In the genomic region with DNA sequence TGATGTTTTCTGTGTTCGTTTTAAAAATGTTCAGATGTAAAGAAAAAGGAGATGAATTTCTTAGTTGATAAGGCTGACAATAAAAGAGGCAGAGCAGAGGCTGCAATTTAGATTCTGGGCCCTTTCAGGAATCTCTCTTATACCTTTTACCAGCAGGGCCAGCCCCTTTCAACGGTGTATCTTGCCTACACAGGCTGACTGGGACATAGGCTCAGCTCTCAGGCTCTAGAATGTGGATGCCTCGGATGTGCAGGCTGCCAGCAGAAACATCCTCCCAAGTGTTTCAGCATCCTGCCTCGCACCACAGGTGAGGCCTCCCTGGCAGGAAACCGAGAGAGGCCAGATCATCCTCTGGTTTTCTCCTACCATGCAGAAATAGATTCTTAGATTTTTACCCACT, we compare ENCODE assay signal across 15 cellular contexts. TPM values are rescaled to one million over a fixed set of nuclear protein-coding genes. Genes with fewer than 3 reads are reported as not detected.
A peak's percentile ranks its signal among the peaks of the same experiment; 100 is the strongest.
DNase-seq lines count a peak whose midpoint lies in the region; ATAC-seq and TF ChIP-seq lines count a peak whose summit lies in the region.
"Had no signal": no experiment of that assay in that cellular context is flagged by ENCODE, and none has a peak within 500 bp of the region (broad histone marks: within the 10 kb centered on the region; RNA-seq: fewer than 3 reads in every experiment).

No MANE protein-coding gene starts in this region.

- H4K20me1 ChIP-seq in neural cell (ENCODE audit: insufficient read depth) = no peaks in the 10 kb centered on the region
- H4K20me1 ChIP-seq: BLaER1 had no signal

- peak; percentile 5 for DNase-seq in activated CD4-positive, alpha-beta T cell treated with anti-CD3 and anti-CD28 coated beads for 36 hours
- no peak for DNase-seq in activated CD4-positive, alpha-beta T cell treated with anti-CD3 and anti-CD28 coated beads, Interleukin-2, amount 50 U/mL, for 48 hours
- DNase-seq in dorsolateral prefrontal cortex (peak in 1 of 10 donors; percentile 11), hepatic stellate cell (ENCODE audit: low spot score) (no peak), testis (no peak)
- no peak for DNase-seq in activated CD8-positive, alpha-beta memory T cell treated with anti-CD3 and anti-CD28 coated beads for 24 hours
- DNase-seq: DMS53, GF-D8, GM23248, H9 had no signal

- no peaks in the 10 kb centered on the region for H3K9me3 Mint-ChIP-seq in activated CD4-positive, alpha-beta T cell treated with anti-CD3 and anti-CD28 coated beads for 36 hours (ENCODE audit: low read depth)
- H3K9me3 Mint-ChIP-seq: H9 had no signal

- H3K4me3 Mint-ChIP-seq in activated CD4-positive, alpha-beta T cell treated with anti-CD3 and anti-CD28 coated beads for 36 hours = no peak overlapping the region

- no peak overlapping the region for H2AFZ ChIP-seq in neural cell (ENCODE audit: low read depth, low read length)
- H2AFZ ChIP-seq: GM23248 had no signal

- H3K27ac ChIP-seq in dorsolateral prefrontal cortex = peak overlapping the region in 31 of 59 donors; percentile 1 to 69 (median 39)
- no peak overlapping the region for H3K27ac ChIP-seq in neural cell (ENCODE audit: low read length)
- no peak overlapping the region for H3K27ac ChIP-seq in testis
- H3K27ac ChIP-seq: 22Rv1, BLaER1, GM23248 had no signal

- CTCF ChIA-PET in activated CD4-positive, alpha-beta T cell treated with anti-CD3 and anti-CD28 coated beads for 36 hours (lab: Charles Lee) = interaction anchor here (0.7 to 1.5 kb wide), 2 partner anchors 10 to 1183 kb away, joined by 3 read pairs; no protein-coding TSS in a partner anchor

- H3K36me3 Mint-ChIP-seq in activated CD4-positive, alpha-beta T cell treated with anti-CD3 and anti-CD28 coated beads for 36 hours (ENCODE audit: low read depth) = no peaks in the 10 kb centered on the region

- intact Hi-C loops in activated CD4-positive, alpha-beta T cell treated with anti-CD3 and anti-CD28 coated beads for 36 hours (cut with DNase I, micrococcal nuclease) = no loop called here
- intact Hi-C loops in dorsolateral prefrontal cortex (cut with DNase I) = no loop called here
- intact Hi-C loops in testis (cut with DNase I; ENCODE audit: low total_unique reads) = no loop called here

- no peaks in the 10 kb centered on the region for H3K4me1 Mint-ChIP-seq in activated CD4-positive, alpha-beta T cell treated with anti-CD3 and anti-CD28 coated beads for 36 hours

- H3K4me3 ChIP-seq in dorsolateral prefrontal cortex (peak overlapping the region in 57 of 59 donors; percentile 3 to 60 (median 37)), neural cell (ENCODE audit: low read length) (peak overlapping the region; percentile 51), testis (no peak overlapping the region)
- H3K4me3 ChIP-seq: BLaER1, GM23248 had no signal

- peaks cover 3% of the 10 kb centered on the region for H3K79me2 ChIP-seq in neural cell (replicated peaks; ENCODE audit: insufficient read depth, low read length)

- peak overlapping the region; percentile 17 for H3K4me2 ChIP-seq in neural cell (ENCODE audit: low read length)
- H3K4me2 ChIP-seq: BLaER1 had no signal

- TF ChIP-seq EP300 in neural cell (conservative IDR thresholded peaks at IDR 0.05; ENCODE audit: poor library complexity, severe bottlenecking) = no peak

- no peaks in the 10 kb centered on the region for H3K36me3 ChIP-seq in neural cell (ENCODE audit: insufficient read depth, low read length)
- no peaks in the 10 kb centered on the region for H3K36me3 ChIP-seq in testis (ENCODE audit: low read depth, missing control alignments)
- H3K36me3 ChIP-seq: BLaER1 had no signal

- H3K9ac ChIP-seq in neural cell (ENCODE audit: low read length) = no peak overlapping the region
- H3K9ac ChIP-seq: BLaER1, GM23248 had no signal

- no peaks in the 10 kb centered on the region for H3F3A ChIP-seq in neural cell (ENCODE audit: insufficient read depth, low read length, poor library complexity, severe bottlenecking)

- peaks cover 0 to 33% (median 0%) of the 10 kb centered on the region in 45 donors for H3K27me3 ChIP-seq in dorsolateral prefrontal cortex
- no peaks in the 10 kb centered on the region for H3K27me3 ChIP-seq in neural cell (ENCODE audit: insufficient read depth, low read depth, low read length)
- H3K27me3 ChIP-seq in testis = no peaks in the 10 kb centered on the region
- H3K27me3 ChIP-seq: BLaER1 had no signal

- POLR2A ChIA-PET in activated CD4-positive, alpha-beta T cell treated with anti-CD3 and anti-CD28 coated beads for 36 hours (lab: Charles Lee) = no interaction called here

- no peaks in the 10 kb centered on the region for H3K9me2 ChIP-seq in neural cell (ENCODE audit: insufficient read depth, low read length)

- H3K27ac Mint-ChIP-seq in activated CD4-positive, alpha-beta T cell treated with anti-CD3 and anti-CD28 coated beads for 36 hours = no peak overlapping the region
- H3K27ac Mint-ChIP-seq: H9 had no signal

- H3K27me3 Mint-ChIP-seq in activated CD4-positive, alpha-beta T cell treated with anti-CD3 and anti-CD28 coated beads for 36 hours = peaks cover 7% of the 10 kb centered on the region

- 70 to 74% methylated on average over 5 of the region's 5 CpGs for whole genome bisulfite sequencing in testis, 2 donors

- no peaks in the 10 kb centered on the region for H3K4me1 ChIP-seq in testis
- H3K4me1 ChIP-seq: BLaER1 had no signal

- H3K9me3 ChIP-seq in neural cell (ENCODE audit: low read length) (no peaks in the 10 kb centered on the region), testis (no peaks in the 10 kb centered on the region)
- H3K9me3 ChIP-seq: BLaER1 had no signal

- no peak for ATAC-seq in activated CD4-positive, alpha-beta T cell treated with anti-CD3 and anti-CD28 coated beads for 36 hours
- ATAC-seq in GM19328 (IDR thresholded peaks at IDR 0.05; ENCODE audit: unreplicated experiment) = no peak

- TF ChIP-seq CTCF in dorsolateral prefrontal cortex (IDR thresholded peaks at IDR 0.05 in 54 of 56, conservative IDR thresholded peaks at IDR 0.05 in 2 of 56; ENCODE audit: low read depth in 1 of 56, partially characterized antibody in 56 of 56) = no peak
- no peak for TF ChIP-seq CTCF in neural cell (IDR thresholded peaks at IDR 0.05; ENCODE audit: poor library complexity, severe bottlenecking)
- TF ChIP-seq CTCF in testis (IDR thresholded peaks at IDR 0.05) = no peak

- TF ChIP-seq POLR2A in testis (IDR thresholded peaks at IDR 0.05) = no peak

- no peak for TF ChIP-seq RAD21 in neural cell (conservative IDR thresholded peaks at IDR 0.05)

TF ChIP-seq in neural cell, 6 proteins besides CTCF, POLR2A, EP300 and RAD21:
- TF ChIP-seq, protein P1, sequence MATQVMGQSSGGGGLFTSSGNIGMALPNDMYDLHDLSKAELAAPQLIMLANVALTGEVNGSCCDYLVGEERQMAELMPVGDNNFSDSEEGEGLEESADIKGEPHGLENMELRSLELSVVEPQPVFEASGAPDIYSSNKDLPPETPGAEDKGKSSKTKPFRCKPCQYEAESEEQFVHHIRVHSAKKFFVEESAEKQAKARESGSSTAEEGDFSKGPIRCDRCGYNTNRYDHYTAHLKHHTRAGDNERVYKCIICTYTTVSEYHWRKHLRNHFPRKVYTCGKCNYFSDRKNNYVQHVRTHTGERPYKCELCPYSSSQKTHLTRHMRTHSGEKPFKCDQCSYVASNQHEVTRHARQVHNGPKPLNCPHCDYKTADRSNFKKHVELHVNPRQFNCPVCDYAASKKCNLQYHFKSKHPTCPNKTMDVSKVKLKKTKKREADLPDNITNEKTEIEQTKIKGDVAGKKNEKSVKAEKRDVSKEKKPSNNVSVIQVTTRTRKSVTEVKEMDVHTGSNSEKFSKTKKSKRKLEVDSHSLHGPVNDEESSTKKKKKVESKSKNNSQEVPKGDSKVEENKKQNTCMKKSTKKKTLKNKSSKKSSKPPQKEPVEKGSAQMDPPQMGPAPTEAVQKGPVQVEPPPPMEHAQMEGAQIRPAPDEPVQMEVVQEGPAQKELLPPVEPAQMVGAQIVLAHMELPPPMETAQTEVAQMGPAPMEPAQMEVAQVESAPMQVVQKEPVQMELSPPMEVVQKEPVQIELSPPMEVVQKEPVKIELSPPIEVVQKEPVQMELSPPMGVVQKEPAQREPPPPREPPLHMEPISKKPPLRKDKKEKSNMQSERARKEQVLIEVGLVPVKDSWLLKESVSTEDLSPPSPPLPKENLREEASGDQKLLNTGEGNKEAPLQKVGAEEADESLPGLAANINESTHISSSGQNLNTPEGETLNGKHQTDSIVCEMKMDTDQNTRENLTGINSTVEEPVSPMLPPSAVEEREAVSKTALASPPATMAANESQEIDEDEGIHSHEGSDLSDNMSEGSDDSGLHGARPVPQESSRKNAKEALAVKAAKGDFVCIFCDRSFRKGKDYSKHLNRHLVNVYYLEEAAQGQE (IDR thresholded peaks at IDR 0.05; ENCODE audit: borderline replicate concordance) = no peak
- TF ChIP-seq SMC3 (conservative IDR thresholded peaks at IDR 0.05; ENCODE audit: poor library complexity) (no peak), TAF1 (IDR thresholded peaks at IDR 0.05; ENCODE audit: low read depth) (no peak), EZH2 (IDR thresholded peaks at IDR 0.05; ENCODE audit: borderline replicate concordance, insufficient read depth, low read length, poor library complexity, severe bottlenecking) (no peak), POLR2AphosphoS5 (IDR thresholded peaks at IDR 0.05) (no peak), MXI1 (conservative IDR thresholded peaks at IDR 0.05; ENCODE audit: poor library complexity, severe bottlenecking) (no peak)

RNA-seq across cellular contexts. Expression of a gene that starts 3.4 kb away (rescaled TPM):
- total RNA-seq in activated CD4-positive, alpha-beta T cell treated with anti-CD3 and anti-CD28 coated beads for 36 hours = not detected
- 10 to 100 TPM in 117 of 120 experiments, 1 to 10 TPM in 3; 6.1 to 77.8 (median 35.4) TPM for total RNA-seq in dorsolateral prefrontal cortex
- polyA plus RNA-seq in neural cell = 68.0 and 71.5 TPM in 2 replicates
- 26.5 and 31.7 TPM in 2 replicates for polyA minus RNA-seq in neural cell
- not detected for total RNA-seq in testis
- polyA plus RNA-seq in testis (ENCODE audit: insufficient read depth, low read depth, low replicate concordance) = not detected
- total RNA-seq: A673, GM23248, H9 had no signal
- polyA plus RNA-seq: GM23248 had no signal

RNA-seq across cellular contexts. Expression of a gene that starts 23.1 kb away (rescaled TPM):
- not detected for total RNA-seq in activated CD4-positive, alpha-beta T cell treated with anti-CD3 and anti-CD28 coated beads for 36 hours
- 1 to 10 TPM in 11 of 120 experiments, under 1 TPM in 13, not detected in 96; 0.66 to 2.2 (median 0.97) TPM for total RNA-seq in dorsolateral prefrontal cortex
- not detected in 2 replicates for polyA plus RNA-seq in neural cell
- polyA minus RNA-seq in neural cell = not detected in 2 replicates
- total RNA-seq in testis = not detected
- not detected for polyA plus RNA-seq in testis (ENCODE audit: insufficient read depth, low read depth, low replicate concordance)
- total RNA-seq: A673, GM23248, H9 had no signal
- polyA plus RNA-seq: GM23248 had no signal

RNA-seq across cellular contexts. Expression of a gene that starts 40.5 kb away (rescaled TPM):
- total RNA-seq in activated CD4-positive, alpha-beta T cell treated with anti-CD3 and anti-CD28 coated beads for 36 hours = not detected
- total RNA-seq in dorsolateral prefrontal cortex = 1 to 10 TPM in 1 of 120 experiments, not detected in 119; 1.3 TPM
- not detected in 2 replicates for polyA plus RNA-seq in neural cell
- polyA minus RNA-seq in neural cell = not detected in 2 replicates
- total RNA-seq in testis = under 1 TPM; 0.56 to 0.79 TPM
- not detected for polyA plus RNA-seq in testis (ENCODE audit: insufficient read depth, low read depth, low replicate concordance)
- total RNA-seq: A673, GM23248, H9 had no signal
- polyA plus RNA-seq: GM23248 had no signal

RNA-seq across cellular contexts. Expression of a gene that starts 56.8 kb away (rescaled TPM):
- not detected for total RNA-seq in activated CD4-positive, alpha-beta T cell treated with anti-CD3 and anti-CD28 coated beads for 36 hours
- total RNA-seq in dorsolateral prefrontal cortex = not detected
- polyA plus RNA-seq in neural cell = not detected in 2 replicates
- not detected in 2 replicates for polyA minus RNA-seq in neural cell
- 1 to 10 TPM in 1 of 2 donors, not detected in 1; 2.2 TPM for total RNA-seq in testis
- 2.7 TPM for polyA plus RNA-seq in testis (ENCODE audit: insufficient read depth, low read depth, low replicate concordance)
- total RNA-seq: A673, GM23248, H9 had no signal
- polyA plus RNA-seq: GM23248 had no signal

Comparison
In these comparisons a context has a peak if more than half of its experiments do, and no peak if none do; other contexts are left out.
1. H3K27ac ChIP-seq: peak in dorsolateral prefrontal cortex (31 of 59); none in neural cell (single experiment) and testis (0 of 2).
2. H3K4me3 ChIP-seq: peak in dorsolateral prefrontal cortex (57 of 59) and neural cell (single experiment); none in testis (0 of 2).
3. RNA of a gene that starts 3.4 kb away (total RNA-seq): 6.1 to 77.8 TPM in dorsolateral prefrontal cortex; not detected in testis and not detected in activated CD4-positive, alpha-beta T cell treated with anti-CD3 and anti-CD28 coated beads for 36 hours; every median in the first group is over 4 times any median in the second.